8 cellular contexts compared by ENCODE assay signal in genomic region chr18:2846241-2846637, GRCh38. TPM values are rescaled to one million over a fixed set of nuclear protein-coding genes. Genes with fewer than 3 reads are reported as not detected.
DNase-seq lines count a peak whose midpoint lies in the region; ATAC-seq and TF ChIP-seq lines count a peak whose summit lies in the region.

No MANE protein-coding gene starts in this region.

- ATAC-seq in memory B cell (ENCODE audit: low read depth) (peak; percentile 5), aorta (ENCODE audit: low FRiP score) (peak; percentile 26), HG02798 (IDR thresholded peaks at IDR 0.05; ENCODE audit: poor library complexity, unreplicated experiment) (no peak)

- no peaks in the 10 kb centered on the region for H3K9me3 ChIP-seq in Caco-2
- H3K9me3 ChIP-seq in aorta (ENCODE audit: control insufficient read depth, low read length): no peaks in the 10 kb centered on the region

- no peaks in the 10 kb centered on the region for H3K9me3 Mint-ChIP-seq in Caco-2 (ENCODE audit: unreplicated experiment)
- no peaks in the 10 kb centered on the region for H3K9me3 Mint-ChIP-seq in memory B cell

- H3K4me1 ChIP-seq in Caco-2 (peaks cover 4% of the 10 kb centered on the region; the same call in 1 of the 2 replicates), aorta (ENCODE audit: control insufficient read depth in 1 of 2, insufficient read depth in 2 of 2, low read length in 2 of 2) (no peaks in the 10 kb centered on the region)

- TSS peak; percentile 81 for BruUV-seq in Caco-2 (replicated peaks; lab: Mats Ljungman, UMichigan)

- H3K36me3 Mint-ChIP-seq in Caco-2 (ENCODE audit: insufficient read depth, unreplicated experiment) (peaks cover 6% of the 10 kb centered on the region), memory B cell (peaks cover 2% of the 10 kb centered on the region)

- H3K4me3 Mint-ChIP-seq in Caco-2 (ENCODE audit: unreplicated experiment) (peak overlapping the region; percentile 99), memory B cell (peak overlapping the region; percentile 88)

- TF ChIP-seq CTCF in Caco-2 (IDR thresholded peaks at IDR 0.05; ENCODE audit: insufficient read depth in 1 of 2, low read depth in 1 of 2, low read length in 1 of 2, severe bottlenecking in 1 of 2, unreplicated experiment in 1 of 2) (no peak), cardiac fibroblast (IDR thresholded peaks at IDR 0.05; ENCODE audit: low read depth, low read length) (no peak)

- POLR2A ChIA-PET in Caco-2 (lab: Charles Lee): interaction anchor here (1.7 kb wide), 1 partner anchor 21 kb away, joined by 6 read pairs; no protein-coding TSS in a partner anchor

- H3K27me3 Mint-ChIP-seq in Caco-2 (ENCODE audit: insufficient read depth, unreplicated experiment) (no peaks in the 10 kb centered on the region), memory B cell (peaks cover 7% of the 10 kb centered on the region)

- H3K27me3 ChIP-seq in Caco-2 (replicated peaks; ENCODE audit: control insufficient read depth, insufficient read depth, low read length) (no peaks in the 10 kb centered on the region), aorta (ENCODE audit: control insufficient read depth in 1 of 2, insufficient read depth in 2 of 2, low read length in 1 of 2) (no peaks in the 10 kb centered on the region)

- intact Hi-C loops in Caco-2 (cut with micrococcal nuclease; ENCODE audit: unreplicated experiment): loop anchor here (1.0 to 5.0 kb wide), 5 partner anchors 20 to 401 kb away; partner anchors contain the start of gene MYL12A
- intact Hi-C loops in aorta (cut with DNase I): loop anchor here in 1 of 2 donors (5.0 kb wide), 1 partner anchor 39 kb away; no protein-coding TSS in a partner anchor

- WGBS in aorta, 2 donors: 0% methylated on average over 14 to 16 of the region's 16 CpGs

- H3K27ac Mint-ChIP-seq in Caco-2 (ENCODE audit: unreplicated experiment): peak overlapping the region; percentile 89
- H3K27ac Mint-ChIP-seq in memory B cell: peak overlapping the region; percentile 95

- H3K4me1 Mint-ChIP-seq in Caco-2 (ENCODE audit: low read depth, unreplicated experiment) (peaks cover 9% of the 10 kb centered on the region), memory B cell (peaks cover 28% of the 10 kb centered on the region)

- H3K36me3 ChIP-seq in Caco-2 (ENCODE audit: control insufficient read depth, insufficient read depth, low read length): no peaks in the 10 kb centered on the region
- H3K36me3 ChIP-seq in aorta (ENCODE audit: control insufficient read depth in 1 of 2, insufficient read depth in 2 of 2, low read length in 1 of 2): no peaks in the 10 kb centered on the region

- DNase-seq in Caco-2 (peak; percentile 52 to 59), HuH-7.5 (ENCODE audit: low spot score) (peak; percentile 47), cardiac fibroblast (ENCODE audit: low read depth in 2 of 2) (peak; percentile 24 to 35), memory B cell (ENCODE audit: low spot score in 2 of 2) (no peak), aorta (no peak), NCI-H1092 treated with DMSO at 0.1 percent for 48 hours (lab: John Stamatoyannopoulos, UW) (no peak), GOT3 (lab: John Stamatoyannopoulos, UW) (no peak)

- no peak overlapping the region for H3K27ac ChIP-seq in aorta (ENCODE audit: low read depth in 1 of 2, low read length in 2 of 2)

- CTCF ChIA-PET in Caco-2 (lab: Charles Lee): interaction anchor here (0.7 kb wide), 1 partner anchor 102 kb away, joined by 4 read pairs; no protein-coding TSS in a partner anchor

- H3K4me3 ChIP-seq in Caco-2 (ENCODE audit: low read depth, low read length) (peak overlapping the region; percentile 80), cardiac fibroblast (replicated peaks in 1 of 2; ENCODE audit: low read depth in 2 of 2, low read length in 2 of 2) (peak overlapping the region; percentile 48 to 53), aorta (ENCODE audit: low read length in 2 of 2) (peak overlapping the region; percentile 32 to 49)

RNA-seq across cellular contexts. Expression of gene EMILIN2, which starts 0.6 kb away (rescaled TPM):
- total RNA-seq in Caco-2 (2022) (41.6 and 53.4 TPM in 2 replicates), aorta (10 to 100 TPM; 23.0 to 34.5 TPM)
- polyA plus RNA-seq in aorta: 1 to 10 TPM; 1.1 to 4.6 TPM

Comparison
In these comparisons a context has a peak if more than half of its experiments do, and no peak if none do; other contexts are left out.
1. DNase-seq: peak in Caco-2 (2 of 2), HuH-7.5 (single experiment) and cardiac fibroblast (2 of 2); none in memory B cell (0 of 2), aorta (0 of 2), NCI-H1092 treated with DMSO at 0.1 percent for 48 hours (single experiment) and GOT3 (single experiment).
2. Peak in every context shown above with its lines, with median percentiles within 50 percentile points of each other: H3K4me3 ChIP-seq.